ENCODE assay signal across 1 cellular context in the genomic region with DNA sequence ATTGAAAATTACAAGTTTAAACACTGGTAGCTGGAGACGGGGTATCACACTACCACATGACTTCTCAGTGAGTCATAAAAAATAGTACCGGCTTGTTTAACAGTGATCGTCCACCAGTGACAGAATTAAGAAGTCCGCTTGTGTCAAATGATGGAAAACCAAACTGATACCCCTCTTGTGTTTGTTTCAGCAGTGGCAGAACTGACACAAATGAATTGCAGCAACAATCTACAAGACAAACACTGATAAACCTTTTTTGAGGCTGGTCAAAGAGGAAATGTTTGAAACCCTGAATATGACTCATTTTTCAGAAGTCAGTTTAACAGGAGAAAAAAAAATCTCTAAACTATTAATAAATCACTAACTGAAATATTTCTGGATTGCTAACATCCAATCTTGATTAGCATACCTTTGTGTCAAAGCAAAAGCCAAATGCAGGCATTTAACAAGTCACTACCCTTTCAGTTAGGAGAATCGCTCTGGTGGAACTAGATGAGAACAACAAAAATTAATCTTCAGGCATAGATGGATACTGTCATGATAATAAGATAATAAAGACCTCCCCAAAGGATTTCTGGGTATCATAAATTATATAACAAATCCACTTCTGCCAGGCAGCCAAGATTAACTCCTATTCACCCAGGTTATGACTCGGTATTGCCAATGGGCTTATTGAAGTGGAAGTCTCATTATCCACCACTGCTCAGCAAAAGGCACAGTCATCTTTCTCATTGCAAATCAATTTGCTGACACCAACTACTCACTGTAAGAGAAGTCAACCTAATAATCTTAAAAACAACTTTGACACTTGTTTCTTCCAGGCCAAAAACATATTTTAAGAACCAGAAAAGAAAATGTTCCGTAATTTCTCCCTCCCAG.
TF ChIP-seq lines count a peak whose summit lies in the region.

No MANE protein-coding gene starts in this region.

TF ChIP-seq in GM12878, 131 proteins besides CTCF, POLR2A, EP300 and RAD21 (continued from another document and continues in another):
- TF ChIP-seq, protein P1, sequence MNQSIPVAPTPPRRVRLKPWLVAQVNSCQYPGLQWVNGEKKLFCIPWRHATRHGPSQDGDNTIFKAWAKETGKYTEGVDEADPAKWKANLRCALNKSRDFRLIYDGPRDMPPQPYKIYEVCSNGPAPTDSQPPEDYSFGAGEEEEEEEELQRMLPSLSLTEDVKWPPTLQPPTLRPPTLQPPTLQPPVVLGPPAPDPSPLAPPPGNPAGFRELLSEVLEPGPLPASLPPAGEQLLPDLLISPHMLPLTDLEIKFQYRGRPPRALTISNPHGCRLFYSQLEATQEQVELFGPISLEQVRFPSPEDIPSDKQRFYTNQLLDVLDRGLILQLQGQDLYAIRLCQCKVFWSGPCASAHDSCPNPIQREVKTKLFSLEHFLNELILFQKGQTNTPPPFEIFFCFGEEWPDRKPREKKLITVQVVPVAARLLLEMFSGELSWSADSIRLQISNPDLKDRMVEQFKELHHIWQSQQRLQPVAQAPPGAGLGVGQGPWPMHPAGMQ (IDR thresholded peaks at IDR 0.05; ENCODE audit: borderline replicate concordance): no peak
- TF ChIP-seq BACH1 (IDR thresholded peaks at IDR 0.05; ENCODE audit: borderline replicate concordance): no peak; the same call in 1 of the 2 replicates
- TF ChIP-seq, protein P2, sequence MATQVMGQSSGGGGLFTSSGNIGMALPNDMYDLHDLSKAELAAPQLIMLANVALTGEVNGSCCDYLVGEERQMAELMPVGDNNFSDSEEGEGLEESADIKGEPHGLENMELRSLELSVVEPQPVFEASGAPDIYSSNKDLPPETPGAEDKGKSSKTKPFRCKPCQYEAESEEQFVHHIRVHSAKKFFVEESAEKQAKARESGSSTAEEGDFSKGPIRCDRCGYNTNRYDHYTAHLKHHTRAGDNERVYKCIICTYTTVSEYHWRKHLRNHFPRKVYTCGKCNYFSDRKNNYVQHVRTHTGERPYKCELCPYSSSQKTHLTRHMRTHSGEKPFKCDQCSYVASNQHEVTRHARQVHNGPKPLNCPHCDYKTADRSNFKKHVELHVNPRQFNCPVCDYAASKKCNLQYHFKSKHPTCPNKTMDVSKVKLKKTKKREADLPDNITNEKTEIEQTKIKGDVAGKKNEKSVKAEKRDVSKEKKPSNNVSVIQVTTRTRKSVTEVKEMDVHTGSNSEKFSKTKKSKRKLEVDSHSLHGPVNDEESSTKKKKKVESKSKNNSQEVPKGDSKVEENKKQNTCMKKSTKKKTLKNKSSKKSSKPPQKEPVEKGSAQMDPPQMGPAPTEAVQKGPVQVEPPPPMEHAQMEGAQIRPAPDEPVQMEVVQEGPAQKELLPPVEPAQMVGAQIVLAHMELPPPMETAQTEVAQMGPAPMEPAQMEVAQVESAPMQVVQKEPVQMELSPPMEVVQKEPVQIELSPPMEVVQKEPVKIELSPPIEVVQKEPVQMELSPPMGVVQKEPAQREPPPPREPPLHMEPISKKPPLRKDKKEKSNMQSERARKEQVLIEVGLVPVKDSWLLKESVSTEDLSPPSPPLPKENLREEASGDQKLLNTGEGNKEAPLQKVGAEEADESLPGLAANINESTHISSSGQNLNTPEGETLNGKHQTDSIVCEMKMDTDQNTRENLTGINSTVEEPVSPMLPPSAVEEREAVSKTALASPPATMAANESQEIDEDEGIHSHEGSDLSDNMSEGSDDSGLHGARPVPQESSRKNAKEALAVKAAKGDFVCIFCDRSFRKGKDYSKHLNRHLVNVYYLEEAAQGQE (IDR thresholded peaks at IDR 0.05; ENCODE audit: low read depth, low read length): no peak
- no peak for TF ChIP-seq ZNF217 (IDR thresholded peaks at IDR 0.05)
- TF ChIP-seq POLR2AphosphoS2 (IDR thresholded peaks at IDR 0.05; ENCODE audit: low read depth, low read length): no peak
- TF ChIP-seq CREM (IDR thresholded peaks at IDR 0.05; ENCODE audit: low read depth): 0 out of 2 replicates have a peak, but pooled peaks have one; percentile 22
- TF ChIP-seq PML (IDR thresholded peaks at IDR 0.05; ENCODE audit: low read length): no peak
- TF ChIP-seq IKZF1 (conservative IDR thresholded peaks at IDR 0.05): peak; percentile 35; the same call in 1 of the 2 replicates
- TF ChIP-seq KAT2A (conservative IDR thresholded peaks at IDR 0.05; ENCODE audit: control insufficient read depth, low read depth, low read length): no peak
- TF ChIP-seq KDM1A (IDR thresholded peaks at IDR 0.05; ENCODE audit: borderline replicate concordance): no peak
- peak in 1 of 2 experiments; percentile 59; a peak in 1 of 4 replicates for TF ChIP-seq CEBPB (IDR thresholded peaks at IDR 0.05; ENCODE audit: borderline replicate concordance in 1 of 2, low read depth in 2 of 2, low read length in 2 of 2)
- no peak for TF ChIP-seq HDAC2 (IDR thresholded peaks at IDR 0.05)
- TF ChIP-seq, protein P3, sequence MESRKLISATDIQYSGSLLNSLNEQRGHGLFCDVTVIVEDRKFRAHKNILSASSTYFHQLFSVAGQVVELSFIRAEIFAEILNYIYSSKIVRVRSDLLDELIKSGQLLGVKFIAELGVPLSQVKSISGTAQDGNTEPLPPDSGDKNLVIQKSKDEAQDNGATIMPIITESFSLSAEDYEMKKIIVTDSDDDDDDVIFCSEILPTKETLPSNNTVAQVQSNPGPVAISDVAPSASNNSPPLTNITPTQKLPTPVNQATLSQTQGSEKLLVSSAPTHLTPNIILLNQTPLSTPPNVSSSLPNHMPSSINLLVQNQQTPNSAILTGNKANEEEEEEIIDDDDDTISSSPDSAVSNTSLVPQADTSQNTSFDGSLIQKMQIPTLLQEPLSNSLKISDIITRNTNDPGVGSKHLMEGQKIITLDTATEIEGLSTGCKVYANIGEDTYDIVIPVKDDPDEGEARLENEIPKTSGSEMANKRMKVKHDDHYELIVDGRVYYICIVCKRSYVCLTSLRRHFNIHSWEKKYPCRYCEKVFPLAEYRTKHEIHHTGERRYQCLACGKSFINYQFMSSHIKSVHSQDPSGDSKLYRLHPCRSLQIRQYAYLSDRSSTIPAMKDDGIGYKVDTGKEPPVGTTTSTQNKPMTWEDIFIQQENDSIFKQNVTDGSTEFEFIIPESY (IDR thresholded peaks at IDR 0.05): no peak
- no peak for TF ChIP-seq TCF3 (IDR thresholded peaks at IDR 0.05; ENCODE audit: borderline replicate concordance, insufficient read depth, low read depth, low read length)
- TF ChIP-seq, protein P4, sequence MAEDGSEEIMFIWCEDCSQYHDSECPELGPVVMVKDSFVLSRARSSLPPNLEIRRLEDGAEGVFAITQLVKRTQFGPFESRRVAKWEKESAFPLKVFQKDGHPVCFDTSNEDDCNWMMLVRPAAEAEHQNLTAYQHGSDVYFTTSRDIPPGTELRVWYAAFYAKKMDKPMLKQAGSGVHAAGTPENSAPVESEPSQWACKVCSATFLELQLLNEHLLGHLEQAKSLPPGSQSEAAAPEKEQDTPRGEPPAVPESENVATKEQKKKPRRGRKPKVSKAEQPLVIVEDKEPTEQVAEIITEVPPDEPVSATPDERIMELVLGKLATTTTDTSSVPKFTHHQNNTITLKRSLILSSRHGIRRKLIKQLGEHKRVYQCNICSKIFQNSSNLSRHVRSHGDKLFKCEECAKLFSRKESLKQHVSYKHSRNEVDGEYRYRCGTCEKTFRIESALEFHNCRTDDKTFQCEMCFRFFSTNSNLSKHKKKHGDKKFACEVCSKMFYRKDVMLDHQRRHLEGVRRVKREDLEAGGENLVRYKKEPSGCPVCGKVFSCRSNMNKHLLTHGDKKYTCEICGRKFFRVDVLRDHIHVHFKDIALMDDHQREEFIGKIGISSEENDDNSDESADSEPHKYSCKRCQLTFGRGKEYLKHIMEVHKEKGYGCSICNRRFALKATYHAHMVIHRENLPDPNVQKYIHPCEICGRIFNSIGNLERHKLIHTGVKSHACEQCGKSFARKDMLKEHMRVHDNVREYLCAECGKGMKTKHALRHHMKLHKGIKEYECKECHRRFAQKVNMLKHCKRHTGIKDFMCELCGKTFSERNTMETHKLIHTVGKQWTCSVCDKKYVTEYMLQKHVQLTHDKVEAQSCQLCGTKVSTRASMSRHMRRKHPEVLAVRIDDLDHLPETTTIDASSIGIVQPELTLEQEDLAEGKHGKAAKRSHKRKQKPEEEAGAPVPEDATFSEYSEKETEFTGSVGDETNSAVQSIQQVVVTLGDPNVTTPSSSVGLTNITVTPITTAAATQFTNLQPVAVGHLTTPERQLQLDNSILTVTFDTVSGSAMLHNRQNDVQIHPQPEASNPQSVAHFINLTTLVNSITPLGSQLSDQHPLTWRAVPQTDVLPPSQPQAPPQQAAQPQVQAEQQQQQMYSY (CRISPR knock-in tag; IDR thresholded peaks at IDR 0.05): no peak
- no peak for TF ChIP-seq TAF1 (IDR thresholded peaks at IDR 0.05; ENCODE audit: borderline replicate concordance, low read depth, low read length)
- no peak; the same call in 1 of the 2 replicates for TF ChIP-seq BCL11A (IDR thresholded peaks at IDR 0.05; ENCODE audit: low read depth, low read length)
- TF ChIP-seq HDAC6 (IDR thresholded peaks at IDR 0.05; ENCODE audit: unreplicated experiment): no peak
- TF ChIP-seq, protein P5, sequence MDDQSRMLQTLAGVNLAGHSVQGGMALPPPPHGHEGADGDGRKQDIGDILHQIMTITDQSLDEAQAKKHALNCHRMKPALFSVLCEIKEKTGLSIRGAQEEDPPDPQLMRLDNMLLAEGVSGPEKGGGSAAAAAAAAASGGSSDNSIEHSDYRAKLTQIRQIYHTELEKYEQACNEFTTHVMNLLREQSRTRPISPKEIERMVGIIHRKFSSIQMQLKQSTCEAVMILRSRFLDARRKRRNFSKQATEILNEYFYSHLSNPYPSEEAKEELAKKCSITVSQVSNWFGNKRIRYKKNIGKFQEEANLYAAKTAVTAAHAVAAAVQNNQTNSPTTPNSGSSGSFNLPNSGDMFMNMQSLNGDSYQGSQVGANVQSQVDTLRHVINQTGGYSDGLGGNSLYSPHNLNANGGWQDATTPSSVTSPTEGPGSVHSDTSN (IDR thresholded peaks at IDR 0.05; ENCODE audit: insufficient replicate concordance, low read depth, low read length): no peak
- no peak for TF ChIP-seq EZH2 (IDR thresholded peaks at IDR 0.05; ENCODE audit: borderline replicate concordance, control insufficient read depth, low read depth, low read length)
- TF ChIP-seq MXI1 (IDR thresholded peaks at IDR 0.05; ENCODE audit: low read depth, low read length): no peak
- TF ChIP-seq, protein P6, sequence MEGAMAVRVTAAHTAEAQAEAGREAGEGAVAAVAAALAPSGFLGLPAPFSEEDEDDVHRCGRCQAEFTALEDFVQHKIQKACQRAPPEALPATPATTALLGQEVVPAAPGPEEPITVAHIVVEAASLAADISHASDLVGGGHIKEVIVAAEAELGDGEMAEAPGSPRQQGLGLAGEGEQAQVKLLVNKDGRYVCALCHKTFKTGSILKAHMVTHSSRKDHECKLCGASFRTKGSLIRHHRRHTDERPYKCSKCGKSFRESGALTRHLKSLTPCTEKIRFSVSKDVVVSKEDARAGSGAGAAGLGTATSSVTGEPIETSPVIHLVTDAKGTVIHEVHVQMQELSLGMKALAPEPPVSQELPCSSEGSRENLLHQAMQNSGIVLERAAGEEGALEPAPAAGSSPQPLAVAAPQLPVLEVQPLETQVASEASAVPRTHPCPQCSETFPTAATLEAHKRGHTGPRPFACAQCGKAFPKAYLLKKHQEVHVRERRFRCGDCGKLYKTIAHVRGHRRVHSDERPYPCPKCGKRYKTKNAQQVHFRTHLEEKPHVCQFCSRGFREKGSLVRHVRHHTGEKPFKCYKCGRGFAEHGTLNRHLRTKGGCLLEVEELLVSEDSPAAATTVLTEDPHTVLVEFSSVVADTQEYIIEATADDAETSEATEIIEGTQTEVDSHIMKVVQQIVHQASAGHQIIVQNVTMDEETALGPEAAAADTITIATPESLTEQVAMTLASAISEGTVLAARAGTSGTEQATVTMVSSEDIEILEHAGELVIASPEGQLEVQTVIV (IDR thresholded peaks at IDR 0.05; ENCODE audit: borderline replicate concordance, partially characterized antibody): no peak
- TF ChIP-seq, protein P7, sequence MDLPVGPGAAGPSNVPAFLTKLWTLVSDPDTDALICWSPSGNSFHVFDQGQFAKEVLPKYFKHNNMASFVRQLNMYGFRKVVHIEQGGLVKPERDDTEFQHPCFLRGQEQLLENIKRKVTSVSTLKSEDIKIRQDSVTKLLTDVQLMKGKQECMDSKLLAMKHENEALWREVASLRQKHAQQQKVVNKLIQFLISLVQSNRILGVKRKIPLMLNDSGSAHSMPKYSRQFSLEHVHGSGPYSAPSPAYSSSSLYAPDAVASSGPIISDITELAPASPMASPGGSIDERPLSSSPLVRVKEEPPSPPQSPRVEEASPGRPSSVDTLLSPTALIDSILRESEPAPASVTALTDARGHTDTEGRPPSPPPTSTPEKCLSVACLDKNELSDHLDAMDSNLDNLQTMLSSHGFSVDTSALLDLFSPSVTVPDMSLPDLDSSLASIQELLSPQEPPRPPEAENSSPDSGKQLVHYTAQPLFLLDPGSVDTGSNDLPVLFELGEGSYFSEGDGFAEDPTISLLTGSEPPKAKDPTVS (IDR thresholded peaks at IDR 0.05; ENCODE audit: low read depth, low read length): no peak
- TF ChIP-seq JUNB (IDR thresholded peaks at IDR 0.05): peak; percentile 70
- no peak for TF ChIP-seq ZNF384 (IDR thresholded peaks at IDR 0.05; ENCODE audit: borderline replicate concordance, low read depth, low read length)
- TF ChIP-seq, protein P8, sequence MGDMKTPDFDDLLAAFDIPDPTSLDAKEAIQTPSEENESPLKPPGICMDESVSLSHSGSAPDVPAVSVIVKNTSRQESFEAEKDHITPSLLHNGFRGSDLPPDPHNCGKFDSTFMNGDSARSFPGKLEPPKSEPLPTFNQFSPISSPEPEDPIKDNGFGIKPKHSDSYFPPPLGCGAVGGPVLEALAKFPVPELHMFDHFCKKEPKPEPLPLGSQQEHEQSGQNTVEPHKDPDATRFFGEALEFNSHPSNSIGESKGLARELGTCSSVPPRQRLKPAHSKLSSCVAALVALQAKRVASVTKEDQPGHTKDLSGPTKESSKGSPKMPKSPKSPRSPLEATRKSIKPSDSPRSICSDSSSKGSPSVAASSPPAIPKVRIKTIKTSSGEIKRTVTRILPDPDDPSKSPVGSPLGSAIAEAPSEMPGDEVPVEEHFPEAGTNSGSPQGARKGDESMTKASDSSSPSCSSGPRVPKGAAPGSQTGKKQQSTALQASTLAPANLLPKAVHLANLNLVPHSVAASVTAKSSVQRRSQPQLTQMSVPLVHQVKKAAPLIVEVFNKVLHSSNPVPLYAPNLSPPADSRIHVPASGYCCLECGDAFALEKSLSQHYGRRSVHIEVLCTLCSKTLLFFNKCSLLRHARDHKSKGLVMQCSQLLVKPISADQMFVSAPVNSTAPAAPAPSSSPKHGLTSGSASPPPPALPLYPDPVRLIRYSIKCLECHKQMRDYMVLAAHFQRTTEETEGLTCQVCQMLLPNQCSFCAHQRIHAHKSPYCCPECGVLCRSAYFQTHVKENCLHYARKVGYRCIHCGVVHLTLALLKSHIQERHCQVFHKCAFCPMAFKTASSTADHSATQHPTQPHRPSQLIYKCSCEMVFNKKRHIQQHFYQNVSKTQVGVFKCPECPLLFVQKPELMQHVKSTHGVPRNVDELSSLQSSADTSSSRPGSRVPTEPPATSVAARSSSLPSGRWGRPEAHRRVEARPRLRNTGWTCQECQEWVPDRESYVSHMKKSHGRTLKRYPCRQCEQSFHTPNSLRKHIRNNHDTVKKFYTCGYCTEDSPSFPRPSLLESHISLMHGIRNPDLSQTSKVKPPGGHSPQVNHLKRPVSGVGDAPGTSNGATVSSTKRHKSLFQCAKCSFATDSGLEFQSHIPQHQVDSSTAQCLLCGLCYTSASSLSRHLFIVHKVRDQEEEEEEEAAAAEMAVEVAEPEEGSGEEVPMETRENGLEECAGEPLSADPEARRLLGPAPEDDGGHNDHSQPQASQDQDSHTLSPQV (IDR thresholded peaks at IDR 0.05): no peak
